ENCODE assay signal across 19 cellular contexts in genomic region chr17:82076018-82076784, GRCh38. TPM values are rescaled to one million over a fixed set of nuclear protein-coding genes. Genes with fewer than 3 reads are reported as not detected.
DNase-seq lines count a peak whose midpoint lies in the region; ATAC-seq and TF ChIP-seq lines count a peak whose summit lies in the region.
"Had no signal": no experiment of that assay in that cellular context is flagged by ENCODE, and none has a peak within 500 bp of the region (broad histone marks: within the 10 kb centered on the region; RNA-seq: fewer than 3 reads in every experiment).

No MANE protein-coding gene starts in this region.

- DNase-seq in NCI-H82 (lab: John Stamatoyannopoulos, UW) (peak; percentile 54), NCI-H82 treated with DMSO at 0.1 percent for 48 hours (lab: John Stamatoyannopoulos, UW; ENCODE audit: unreplicated experiment) (no peak), OCI-LY7 (ENCODE audit: low spot score) (no peak), renal cortical epithelial cell (ENCODE audit: low read depth) (peak; percentile 3), SW480 (ENCODE audit: low spot score) (no peak)
- DNase-seq in stimulated activated CD4-positive, alpha-beta T cell treated with anti-CD3 and anti-CD28 coated beads, Interleukin-4, amount 100 ng/mL, for 1 hour = no peak
- DNase-seq: activated CD4-positive, alpha-beta T cell treated with anti-CD3 and anti-CD28 coated beads, Interleukin-2, amount 50 U/mL, for 4 hours; activated naive CD4-positive, alpha-beta T cell treated with anti-CD3 and anti-CD28 coated beads, Interleukin-2, amount 50 U/mL, for 16 hours; activated T-cell treated with anti-CD3 and anti-CD28 coated beads, Interleukin-2, amount 50 U/mL, for 1 hour; kidney; naive thymus-derived CD4-positive, alpha-beta T cell; NCI-H1105 treated with DMSO at 0.1 percent for 48 hours; NCI-H2171 treated with DMSO at 0.1 percent for 48 hours; posterior cingulate gyrus; stimulated activated CD8-positive, alpha-beta memory T cell treated with anti-CD3 and anti-CD28 coated beads, Interleukin-4, amount 100 ng/mL, for 48 hours; T-cell had no signal

- H3K36me3 ChIP-seq in OCI-LY7 (ENCODE audit: insufficient read depth, low read length) = peaks cover 46% of the 10 kb centered on the region
- peaks cover 15% of the 10 kb centered on the region for H3K36me3 ChIP-seq in ectodermal cell (ENCODE audit: control insufficient read depth, insufficient read depth, low read length)

- no peak overlapping the region for H2AFZ ChIP-seq in OCI-LY7 (ENCODE audit: low read length)

- no TSS peak for BruUV-seq in OCI-LY7 (replicated peaks; lab: Mats Ljungman, UMichigan)

- CTCF ChIA-PET in OCI-LY7 (lab: Charles Lee; ENCODE audit: unreplicated experiment) = no interaction called here

- POLR2A ChIA-PET in OCI-LY7 (lab: Charles Lee) = interaction anchor here (0.7 to 1.4 kb wide), 2 partner anchors 10 to 221 kb away, joined by 4 to 5 read pairs; no protein-coding TSS in a partner anchor

- 0 out of 2 replicates have a peak overlapping the region, but pooled peaks have one; percentile 31 for H3K4me2 ChIP-seq in OCI-LY7 (ENCODE audit: low read length)
- H3K4me2 ChIP-seq: KMS-11 had no signal

- H3K27me3 ChIP-seq in ectodermal cell (ENCODE audit: control insufficient read depth, insufficient read depth, low read length, poor library complexity, severe bottlenecking) = peaks cover 11% of the 10 kb centered on the region

- intact Hi-C loops in OCI-LY7 (cut with micrococcal nuclease; ENCODE audit: unreplicated experiment) = no loop called here

- no peak overlapping the region for H3K4me3 ChIP-seq in OCI-LY7 (ENCODE audit: low read depth, low read length, poor library complexity, severe bottlenecking)
- H3K4me3 ChIP-seq in ectodermal cell (ENCODE audit: insufficient read depth, low read depth, low read length) = no peak overlapping the region

- no peaks in the 10 kb centered on the region for H4K20me1 ChIP-seq in OCI-LY7 (ENCODE audit: insufficient read depth, low read length)

- ATAC-seq in HG02678 (IDR thresholded peaks at IDR 0.05; ENCODE audit: unreplicated experiment) = no peak
- ATAC-seq: naive thymus-derived CD4-positive, alpha-beta T cell had no signal

- H3K4me1 ChIP-seq in OCI-LY7 (ENCODE audit: insufficient read depth, low read length, poor library complexity, severe bottlenecking) (peaks cover 25% of the 10 kb centered on the region), ectodermal cell (ENCODE audit: control insufficient read depth, insufficient read depth, low read length) (no peaks in the 10 kb centered on the region)

- H3K9me3 ChIP-seq in OCI-LY7 (ENCODE audit: low read length) (no peaks in the 10 kb centered on the region), ectodermal cell (ENCODE audit: control insufficient read depth, low read length) (no peaks in the 10 kb centered on the region)

- 91 to 92% methylated on average over 25 of the region's 25 CpGs for WGBS in ectodermal cell, 2 experiments

- no peaks in the 10 kb centered on the region for H3K79me2 ChIP-seq in OCI-LY7 (ENCODE audit: insufficient read depth, low read depth, low read length)

- no peak for TF ChIP-seq CTCF in OCI-LY7 (conservative IDR thresholded peaks at IDR 0.05; ENCODE audit: low read length)

- H3K27ac ChIP-seq in OCI-LY7 (ENCODE audit: low read depth, low read length, poor library complexity, severe bottlenecking) = peak overlapping the region; percentile 66
- peak overlapping the region; percentile 44 for H3K27ac ChIP-seq in ectodermal cell (ENCODE audit: insufficient read depth, low read depth, low read length, poor library complexity, severe bottlenecking)
- H3K27ac ChIP-seq: KMS-11 had no signal

- no peaks in the 10 kb centered on the region for H3K9me2 ChIP-seq in OCI-LY7 (ENCODE audit: insufficient read depth, low read length)

RNA-seq across cellular contexts. Expression of gene DUS1L, which starts 10.6 kb away (rescaled TPM):
- total RNA-seq in OCI-LY7 (2014; rRNA removed; shearing (Covaris generic)) = 374 and 388 TPM in 2 replicates
- total RNA-seq in OCI-LY7 (2022) (300 and 320 TPM in 2 replicates), renal cortical epithelial cell (66.3 and 79.9 TPM in 2 replicates)
- 91.9 TPM for polyA plus RNA-seq in ectodermal cell (2013, experiment 1 of 4)
- 75.3 TPM for polyA plus RNA-seq in ectodermal cell (2013, experiment 2 of 4)
- 71.2 TPM for polyA plus RNA-seq in ectodermal cell (2013, experiment 3 of 4)
- polyA plus RNA-seq in ectodermal cell (2013, experiment 4 of 4) = 77.5 TPM

RNA-seq across cellular contexts. Expression of gene FASN, which starts 21.8 kb away (rescaled TPM):
- 94.4 and 111 TPM in 2 replicates for total RNA-seq in OCI-LY7 (2014; rRNA removed; shearing (Covaris generic))
- total RNA-seq in OCI-LY7 (2022) (299 and 364 TPM in 2 replicates), renal cortical epithelial cell (84.0 and 103 TPM in 2 replicates)
- polyA plus RNA-seq in ectodermal cell (2013, experiment 1 of 4) = 234 TPM
- 239 TPM for polyA plus RNA-seq in ectodermal cell (2013, experiment 2 of 4)
- 169 TPM for polyA plus RNA-seq in ectodermal cell (2013, experiment 3 of 4)
- polyA plus RNA-seq in ectodermal cell (2013, experiment 4 of 4) = 185 TPM

RNA-seq across cellular contexts. Expression of gene GPS1, which starts 24.5 kb away (rescaled TPM):
- 137 and 169 TPM in 2 replicates for total RNA-seq in OCI-LY7 (2014; rRNA removed; shearing (Covaris generic))
- 123 and 133 TPM in 2 replicates for total RNA-seq in OCI-LY7 (2022)
- polyA plus RNA-seq in ectodermal cell (2013, experiment 1 of 4) = 141 TPM
- polyA plus RNA-seq in ectodermal cell (2013, experiment 2 of 4) = 137 TPM
- 109 TPM for polyA plus RNA-seq in ectodermal cell (2013, experiment 3 of 4)
- 113 TPM for polyA plus RNA-seq in ectodermal cell (2013, experiment 4 of 4)
- 112 and 119 TPM in 2 replicates for total RNA-seq in renal cortical epithelial cell

RNA-seq across cellular contexts. Expression of gene RFNG, which starts 24.6 kb away (rescaled TPM):
- 50.5 and 59.4 TPM in 2 replicates for total RNA-seq in OCI-LY7 (2014; rRNA removed; shearing (Covaris generic))
- 41.3 and 47.3 TPM in 2 replicates for total RNA-seq in OCI-LY7 (2022)
- polyA plus RNA-seq in ectodermal cell (2013, experiment 1 of 4) = 40.9 TPM
- 35.2 TPM for polyA plus RNA-seq in ectodermal cell (2013, experiment 2 of 4)
- polyA plus RNA-seq in ectodermal cell (2013, experiment 3 of 4) = 32.7 TPM
- polyA plus RNA-seq in ectodermal cell (2013, experiment 4 of 4) = 41.1 TPM
- 27.3 and 31.0 TPM in 2 replicates for total RNA-seq in renal cortical epithelial cell

RNA-seq across cellular contexts. Expression of gene DCXR, which starts 38.7 kb away (rescaled TPM):
- total RNA-seq in OCI-LY7 (2014; rRNA removed; shearing (Covaris generic)) = 138 and 147 TPM in 2 replicates
- 132 and 138 TPM in 2 replicates for total RNA-seq in OCI-LY7 (2022)
- 63.2 TPM for polyA plus RNA-seq in ectodermal cell (2013, experiment 1 of 4)
- polyA plus RNA-seq in ectodermal cell (2013, experiment 2 of 4) = 55.2 TPM
- 60.7 TPM for polyA plus RNA-seq in ectodermal cell (2013, experiment 3 of 4)
- 61.4 TPM for polyA plus RNA-seq in ectodermal cell (2013, experiment 4 of 4)
- total RNA-seq in renal cortical epithelial cell = 19.4 and 35.4 TPM in 2 replicates

Comparison
In these comparisons a context has a peak if more than half of its experiments do, and no peak if none do; other contexts are left out.
1. DNase-seq: peak in NCI-H82 (single experiment) and renal cortical epithelial cell (single experiment); none in NCI-H82 treated with DMSO at 0.1 percent for 48 hours (single experiment), OCI-LY7 (single experiment), stimulated activated CD4-positive, alpha-beta T cell treated with anti-CD3 and anti-CD28 coated beads, Interleukin-4, amount 100 ng/mL, for 1 hour (single experiment) and SW480 (single experiment).